In the genomic region with DNA sequence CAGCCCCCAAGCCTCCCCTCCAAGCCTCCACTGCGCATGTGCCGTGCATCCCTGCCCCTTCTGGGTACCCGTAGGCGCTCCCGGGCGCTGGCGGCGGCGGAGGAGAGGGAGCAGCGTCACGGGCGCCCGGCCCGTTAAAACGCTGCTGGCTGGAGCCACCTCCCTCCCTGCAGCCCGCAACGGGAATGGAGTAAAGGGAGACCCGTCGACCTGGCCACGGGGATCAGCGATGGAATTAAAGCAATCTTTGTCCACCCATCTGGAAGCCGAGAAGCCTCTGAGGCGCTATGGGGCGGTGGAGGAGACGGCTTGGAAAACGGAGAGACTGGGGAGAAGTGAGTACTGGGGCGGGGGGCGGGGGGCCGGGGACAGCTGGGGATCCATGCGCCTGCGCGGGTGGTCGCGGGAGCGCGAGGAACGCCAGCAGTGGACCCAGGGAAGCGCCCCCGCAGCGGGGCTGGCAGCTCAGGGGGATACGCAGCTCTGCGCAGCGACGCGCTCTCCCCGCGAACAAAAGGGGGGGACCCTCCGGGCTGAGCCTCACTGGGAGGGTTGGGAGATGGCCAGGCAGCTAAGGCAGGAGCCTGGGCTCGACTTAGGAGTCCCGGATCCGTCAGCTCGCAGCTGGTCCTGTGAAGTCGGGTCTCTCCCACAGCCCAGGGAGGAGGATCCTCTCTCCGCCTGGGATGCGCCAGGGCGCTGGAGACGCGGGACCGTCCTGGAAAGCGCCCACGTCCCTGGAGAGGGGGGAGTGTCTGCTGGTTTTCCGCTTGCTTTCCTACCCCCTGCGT, we compare ENCODE assay signal across 8 cellular contexts. TPM values are rescaled to one million over a fixed set of nuclear protein-coding genes. Genes with fewer than 3 reads are reported as not detected.
DNase-seq lines count a peak whose midpoint lies in the region; ATAC-seq and TF ChIP-seq lines count a peak whose summit lies in the region.

A gene (plus strand): TSS at position 164 of the 791 bp plus-strand sequence. CDS start 66 bp downstream, at position 230.

- CTCF ChIA-PET in A673 (lab: Charles Lee) = interaction anchor here (0.5 kb wide), 1 partner anchor 52 kb away, joined by 4 read pairs; no protein-coding TSS in a partner anchor

- ATAC-seq in activated CD4-positive, CD25-positive, alpha-beta regulatory T cell treated with anti-CD3 and anti-CD28 coated beads, Interleukin-2, amount 50 U/mL, for 24 hours = peak; percentile 82 to 88
- ATAC-seq in sciatic nerve (peak; percentile 96), HG02763 (IDR thresholded peaks at IDR 0.05; ENCODE audit: unreplicated experiment) (no peak), HG03571 (IDR thresholded peaks at IDR 0.05; ENCODE audit: unreplicated experiment) (no peak)

- no peak for TF ChIP-seq CTCF in A673 (conservative IDR thresholded peaks at IDR 0.05; ENCODE audit: low read depth, low read length)
- no peak for TF ChIP-seq CTCF in breast epithelium (IDR thresholded peaks at IDR 0.05)

- H3K9me3 ChIP-seq in A673 (ENCODE audit: low read depth, low read length, poor library complexity, severe bottlenecking) = no peaks in the 10 kb centered on the region
- H3K9me3 ChIP-seq in breast epithelium = no peaks in the 10 kb centered on the region
- H3K9me3 ChIP-seq in iPS-18a (ENCODE audit: control insufficient read depth, low read depth, low read length) = no peaks in the 10 kb centered on the region

- H3K4me1 ChIP-seq in A673 (ENCODE audit: insufficient read depth, low read length, poor library complexity, severe bottlenecking) (peaks cover 6% of the 10 kb centered on the region), breast epithelium (no peaks in the 10 kb centered on the region), iPS-18a (ENCODE audit: control insufficient read depth, low read depth, low read length) (peaks cover 8% of the 10 kb centered on the region)

- DNase-seq in A673 (ENCODE audit: low spot score) (peak; percentile 77), HT1080 (ENCODE audit: low read depth) (peak; percentile 31), breast epithelium (ENCODE audit: low spot score in 2 of 2) (peak; percentile 23 to 63), sciatic nerve (ENCODE audit: low spot score) (peak; percentile 86)

- H3K9ac ChIP-seq in iPS-18a (ENCODE audit: low read length) = peak within 1 kb of the TSS; percentile 41

- H3K36me3 ChIP-seq in A673 (ENCODE audit: insufficient read depth, low read length, poor library complexity, severe bottlenecking) = no peaks in the 10 kb centered on the region
- no peaks in the 10 kb centered on the region for H3K36me3 ChIP-seq in breast epithelium
- H3K36me3 ChIP-seq in iPS-18a (ENCODE audit: control insufficient read depth, low read depth, low read length) = no peaks in the 10 kb centered on the region

- H3K4me3 ChIP-seq in A673 (ENCODE audit: low read depth, low read length, poor library complexity, severe bottlenecking) (peak within 1 kb of the TSS; percentile 81), breast epithelium (peak within 1 kb of the TSS; percentile 77 to 92 (median 90)), iPS-18a (ENCODE audit: low read length) (peak within 1 kb of the TSS; percentile 86)

- BruUV-seq in A673 (replicated peaks; lab: Mats Ljungman, UMichigan) = no TSS peak

- POLR2A ChIA-PET in A673 (lab: Charles Lee; ENCODE audit: low non-redundant PET) = no interaction called here

- H3K27ac ChIP-seq in A673 (ENCODE audit: low read depth, low read length, poor library complexity, severe bottlenecking) = no peak within 1 kb of the TSS
- peak within 1 kb of the TSS; percentile 21 to 64 for H3K27ac ChIP-seq in breast epithelium
- H3K27ac ChIP-seq in iPS-18a (ENCODE audit: low read length) = no peak within 1 kb of the TSS

- intact Hi-C loops in A673 (cut with micrococcal nuclease; ENCODE audit: unreplicated experiment) (no loop called here), breast epithelium (cut with DNase I; ENCODE audit: low total_unique reads) (no loop called here), sciatic nerve (cut with DNase I) (no loop called here)

- H3K27me3 ChIP-seq in A673 (replicated peaks; ENCODE audit: insufficient read depth, low read depth, low read length, poor library complexity) = peaks cover 11% of the 10 kb centered on the region
- no peaks in the 10 kb centered on the region for H3K27me3 ChIP-seq in breast epithelium
- peaks cover 18% of the 10 kb centered on the region for H3K27me3 ChIP-seq in iPS-18a (ENCODE audit: control insufficient read depth, insufficient read depth, low read length)

- TF ChIP-seq POLR2A in breast epithelium (IDR thresholded peaks at IDR 0.05) = no peak

RNA-seq across cellular contexts. Expression of the gene that starts here (rescaled TPM):
- total RNA-seq in A673 (2021) (11.5 and 16.8 TPM in 2 replicates), breast epithelium (10 to 100 TPM; 25.3 to 77.8 (median 38.7) TPM), sciatic nerve (40.0 TPM)
- total RNA-seq in HT1080 (2014; rRNA removed; shearing (Covaris generic)) = 5.5 and 10.3 TPM in 2 replicates
- polyA plus RNA-seq in HT1080 (2015; cell fraction: cytosol; rRNA removed) = 7.0 and 9.0 TPM in 2 replicates
- polyA plus RNA-seq in HT1080 (2015; cell fraction: nucleus; rRNA removed) = 4.1 and 5.6 TPM in 2 replicates

Comparison
In these comparisons a context has a peak if more than half of its experiments do, and no peak if none do; other contexts are left out.
1. DNase-seq: peak in every context shown above with its lines; median percentile 86 in sciatic nerve; 77 in A673; 43 in breast epithelium; 31 in HT1080.
2. H3K27ac ChIP-seq: peak in breast epithelium (2 of 2); none in A673 (single experiment) and iPS-18a (single experiment).
3. ATAC-seq: peak in activated CD4-positive, CD25-positive, alpha-beta regulatory T cell treated with anti-CD3 and anti-CD28 coated beads, Interleukin-2, amount 50 U/mL, for 24 hours (2 of 2) and sciatic nerve (single experiment); none in HG02763 (single experiment) and HG03571 (single experiment).
4. Peak in every context shown above with its lines, with median percentiles within 50 percentile points of each other: H3K4me3 ChIP-seq.